1 cellular context compared by ENCODE assay signal in the genomic region with DNA sequence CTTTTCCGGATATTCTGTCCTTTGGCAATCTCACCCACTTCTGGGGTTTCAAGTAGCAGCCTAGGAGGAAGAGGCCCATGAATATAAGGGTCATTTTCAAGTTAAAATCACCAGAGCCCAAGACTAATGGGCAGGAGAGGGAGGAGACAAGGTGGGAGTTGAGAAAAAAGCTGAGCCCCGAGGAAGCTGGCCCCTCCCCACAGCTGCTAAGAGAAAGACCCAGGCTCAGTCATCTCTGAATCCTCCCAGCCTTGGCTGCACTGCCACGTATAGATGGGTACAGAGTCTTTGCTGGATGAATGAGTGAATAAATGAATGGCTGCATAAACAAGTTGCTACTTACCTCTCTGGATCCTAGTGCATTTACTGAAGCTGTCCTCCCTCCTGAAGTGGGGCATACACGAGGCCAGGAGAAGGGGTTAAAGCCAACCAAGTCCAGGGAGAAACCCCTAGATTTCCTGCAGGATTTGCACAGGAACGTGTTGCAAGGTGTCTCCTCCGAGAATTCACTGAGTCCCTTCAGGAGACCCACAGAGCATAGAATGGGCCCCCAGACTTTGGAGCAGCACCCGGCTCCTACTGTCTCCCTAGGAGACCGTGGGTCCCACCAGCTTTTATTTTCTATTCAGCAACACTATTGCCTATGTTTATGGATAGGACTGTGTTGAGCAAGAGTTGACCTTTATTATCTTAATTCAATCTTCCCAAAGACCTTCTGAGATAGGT.
TF ChIP-seq lines count a peak whose summit lies in the region.

No MANE protein-coding gene starts in this region.

TF ChIP-seq in IMR-90, 13 proteins besides CTCF, POLR2A, EP300 and RAD21:
- TF ChIP-seq NFE2L2 (IDR thresholded peaks at IDR 0.05; ENCODE audit: low read depth, low read length) (no peak), RFX5 (IDR thresholded peaks at IDR 0.05; ENCODE audit: low read depth, low read length) (no peak), FOS (IDR thresholded peaks at IDR 0.05; ENCODE audit: low read depth, low read length) (no peak), CEBPB (IDR thresholded peaks at IDR 0.05; ENCODE audit: low read depth, low read length) (no peak), MXI1 (IDR thresholded peaks at IDR 0.05; ENCODE audit: borderline replicate concordance, low read depth, low read length) (no peak), BHLHE40 (IDR thresholded peaks at IDR 0.05; ENCODE audit: low read depth, low read length) (no peak), MAFK (IDR thresholded peaks at IDR 0.05; ENCODE audit: low read depth, low read length) (no peak), MAZ (IDR thresholded peaks at IDR 0.05; ENCODE audit: borderline replicate concordance, low read depth, low read length) (no peak), SMC3 (IDR thresholded peaks at IDR 0.05; ENCODE audit: low read depth, low read length) (no peak), RCOR1 (IDR thresholded peaks at IDR 0.05; ENCODE audit: insufficient replicate concordance, low read length) (no peak), CHD1 (IDR thresholded peaks at IDR 0.05; ENCODE audit: low read depth, low read length) (no peak)
- TF ChIP-seq, protein P1, sequence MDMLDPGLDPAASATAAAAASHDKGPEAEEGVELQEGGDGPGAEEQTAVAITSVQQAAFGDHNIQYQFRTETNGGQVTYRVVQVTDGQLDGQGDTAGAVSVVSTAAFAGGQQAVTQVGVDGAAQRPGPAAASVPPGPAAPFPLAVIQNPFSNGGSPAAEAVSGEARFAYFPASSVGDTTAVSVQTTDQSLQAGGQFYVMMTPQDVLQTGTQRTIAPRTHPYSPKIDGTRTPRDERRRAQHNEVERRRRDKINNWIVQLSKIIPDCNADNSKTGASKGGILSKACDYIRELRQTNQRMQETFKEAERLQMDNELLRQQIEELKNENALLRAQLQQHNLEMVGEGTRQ (IDR thresholded peaks at IDR 0.05; ENCODE audit: low read depth, low read length): no peak
- TF ChIP-seq, protein P2, sequence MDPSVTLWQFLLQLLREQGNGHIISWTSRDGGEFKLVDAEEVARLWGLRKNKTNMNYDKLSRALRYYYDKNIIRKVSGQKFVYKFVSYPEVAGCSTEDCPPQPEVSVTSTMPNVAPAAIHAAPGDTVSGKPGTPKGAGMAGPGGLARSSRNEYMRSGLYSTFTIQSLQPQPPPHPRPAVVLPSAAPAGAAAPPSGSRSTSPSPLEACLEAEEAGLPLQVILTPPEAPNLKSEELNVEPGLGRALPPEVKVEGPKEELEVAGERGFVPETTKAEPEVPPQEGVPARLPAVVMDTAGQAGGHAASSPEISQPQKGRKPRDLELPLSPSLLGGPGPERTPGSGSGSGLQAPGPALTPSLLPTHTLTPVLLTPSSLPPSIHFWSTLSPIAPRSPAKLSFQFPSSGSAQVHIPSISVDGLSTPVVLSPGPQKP (IDR thresholded peaks at IDR 0.05; ENCODE audit: borderline replicate concordance, low read depth, low read length): no peak
